ENCODE assay signal across 1 cellular context in genomic region chr4:186714006-186714675, GRCh38.
TF ChIP-seq lines count a peak whose summit lies in the region.

No MANE protein-coding gene starts in this region.

TF ChIP-seq in SK-N-SH, 30 proteins besides CTCF, POLR2A, EP300 and RAD21 (continued from another document):
- TF ChIP-seq RXRA (IDR thresholded peaks at IDR 0.05; ENCODE audit: borderline replicate concordance, low read depth) (no peak), TCF12 (IDR thresholded peaks at IDR 0.05) (no peak)
- TF ChIP-seq, protein P1, sequence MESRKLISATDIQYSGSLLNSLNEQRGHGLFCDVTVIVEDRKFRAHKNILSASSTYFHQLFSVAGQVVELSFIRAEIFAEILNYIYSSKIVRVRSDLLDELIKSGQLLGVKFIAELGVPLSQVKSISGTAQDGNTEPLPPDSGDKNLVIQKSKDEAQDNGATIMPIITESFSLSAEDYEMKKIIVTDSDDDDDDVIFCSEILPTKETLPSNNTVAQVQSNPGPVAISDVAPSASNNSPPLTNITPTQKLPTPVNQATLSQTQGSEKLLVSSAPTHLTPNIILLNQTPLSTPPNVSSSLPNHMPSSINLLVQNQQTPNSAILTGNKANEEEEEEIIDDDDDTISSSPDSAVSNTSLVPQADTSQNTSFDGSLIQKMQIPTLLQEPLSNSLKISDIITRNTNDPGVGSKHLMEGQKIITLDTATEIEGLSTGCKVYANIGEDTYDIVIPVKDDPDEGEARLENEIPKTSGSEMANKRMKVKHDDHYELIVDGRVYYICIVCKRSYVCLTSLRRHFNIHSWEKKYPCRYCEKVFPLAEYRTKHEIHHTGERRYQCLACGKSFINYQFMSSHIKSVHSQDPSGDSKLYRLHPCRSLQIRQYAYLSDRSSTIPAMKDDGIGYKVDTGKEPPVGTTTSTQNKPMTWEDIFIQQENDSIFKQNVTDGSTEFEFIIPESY (IDR thresholded peaks at IDR 0.05; ENCODE audit: borderline replicate concordance, low read depth), result no peak
TF ChIP-seq in SK-N-SH: peak in this region for 0.
